2 cellular contexts compared by ENCODE assay signal in genomic region chr4:158255727-158256324, GRCh38.
TF ChIP-seq lines count a peak whose summit lies in the region.

No MANE protein-coding gene starts in this region.

TF ChIP-seq in endothelial cell of umbilical vein, 7 proteins besides CTCF, POLR2A, EP300 and RAD21 (continued from another document):
- TF ChIP-seq MYC (IDR thresholded peaks at IDR 0.05; ENCODE audit: low read depth, low read length) (no peak), GATA2 (IDR thresholded peaks at IDR 0.05; ENCODE audit: insufficient read depth, insufficient read length, low read depth, low read length) (no peak), MAX (IDR thresholded peaks at IDR 0.05; ENCODE audit: insufficient read depth, insufficient read length) (no peak)

TF ChIP-seq in neural cell, 6 proteins besides CTCF, POLR2A, EP300 and RAD21 (continued from another document):
- TF ChIP-seq EZH2 (IDR thresholded peaks at IDR 0.05; ENCODE audit: borderline replicate concordance, insufficient read depth, low read length, poor library complexity, severe bottlenecking), result no peak
TF ChIP-seq in neural cell: peak in this region for 1.
